ENCODE assay signal across 10 cellular contexts in genomic region chr6:53432318-53433161, GRCh38.
DNase-seq lines count a peak whose midpoint lies in the region; ATAC-seq and TF ChIP-seq lines count a peak whose summit lies in the region.
"Had no signal": no experiment of that assay in that cellular context is flagged by ENCODE, and none has a peak within 500 bp of the region (broad histone marks: within the 10 kb centered on the region; RNA-seq: fewer than 3 reads in every experiment).

No MANE protein-coding gene starts in this region.

- peaks cover 20% of the 10 kb centered on the region for H3F3A ChIP-seq in GM23248 (ENCODE audit: insufficient read depth)

- WGBS in GM23248 (ENCODE audit: low coverage in 1 of 2, low lambda C conversion rate in 2 of 2, missing lambda C conversion rate in 2 of 2), 2 experiments = 54 to 57% methylated on average over 8 of the region's 8 CpGs
- WGBS in mammary epithelial cell (ENCODE audit: low coverage, missing lambda C conversion rate) = 78% methylated on average over 7 of the region's 8 CpGs

- H3K9ac ChIP-seq in GM23248 (peak overlapping the region; percentile 59; the same call in 1 of the 2 replicates), mammary epithelial cell (ENCODE audit: insufficient read depth, low read length) (no peak overlapping the region)

- no peak overlapping the region for H3K27ac Mint-ChIP-seq in natural killer cell treated with Interleukin-12 subunit alpha and Interleukin-12 subunit beta and Interleukin-15 and Interleukin-18, amount 100 ng/mL, for 72 hours
- H3K27ac Mint-ChIP-seq: activated CD4-positive, alpha-beta T cell treated with anti-CD3 and anti-CD28 coated beads, Interleukin-2, amount 10 ng/mL, durations not matched to agents 7 days and 5 days had no signal

- no peaks in the 10 kb centered on the region for H3K9me2 ChIP-seq in GM23248 (ENCODE audit: insufficient read depth)

- peak overlapping the region; percentile 84 for H3K27ac ChIP-seq in GM23248
- H3K27ac ChIP-seq in mammary epithelial cell (ENCODE audit: insufficient read depth, low read depth, low read length) = no peak overlapping the region
- H3K27ac ChIP-seq in osteoblast (ENCODE audit: low read depth, low read length) = peak overlapping the region; percentile 83

- peaks cover 19% of the 10 kb centered on the region for H3K4me1 ChIP-seq in GM23248 (ENCODE audit: insufficient read depth)
- H3K4me1 ChIP-seq in mammary epithelial cell (ENCODE audit: insufficient read depth, low read length) = no peaks in the 10 kb centered on the region
- peaks cover 22% of the 10 kb centered on the region for H3K4me1 ChIP-seq in osteoblast (ENCODE audit: insufficient read depth, low read length)

- no peaks in the 10 kb centered on the region for H3K27me3 Mint-ChIP-seq in natural killer cell treated with Interleukin-12 subunit alpha and Interleukin-12 subunit beta and Interleukin-15 and Interleukin-18, amount 100 ng/mL, for 72 hours

- H3K79me2 ChIP-seq in GM23248 (ENCODE audit: insufficient read depth) (no peaks in the 10 kb centered on the region), mammary epithelial cell (ENCODE audit: insufficient read depth, low read length) (no peaks in the 10 kb centered on the region), osteoblast (ENCODE audit: insufficient read depth, low read length) (no peaks in the 10 kb centered on the region)

- in situ Hi-C loops in GM23248 (cut with MboI) (loop anchor here (25.0 kb wide), 1 partner anchor 245 kb away; no protein-coding TSS in a partner anchor), mammary epithelial cell (cut with MboI; ENCODE audit: low sequenced_read_pairs in 2 of 2) (loop anchor here in 1 of 2 donors (25.0 kb wide), 1 partner anchor 245 kb away; no protein-coding TSS in a partner anchor)

- intact Hi-C loops in mammary epithelial cell (cut with micrococcal nuclease) = no loop called here

- no peak overlapping the region for H3K4me2 ChIP-seq in GM23248 (ENCODE audit: unreplicated experiment)
- no peak overlapping the region for H3K4me2 ChIP-seq in mammary epithelial cell (ENCODE audit: insufficient read depth, low read depth, low read length)
- H3K4me2 ChIP-seq in osteoblast (ENCODE audit: insufficient read depth, low read length) = peak overlapping the region; percentile 56

- H3K27me3 ChIP-seq in GM23248 (replicated peaks; ENCODE audit: insufficient read depth) (no peaks in the 10 kb centered on the region), mammary epithelial cell (ENCODE audit: insufficient read depth, low read length) (peaks cover 3% of the 10 kb centered on the region), osteoblast (ENCODE audit: insufficient read depth, low read length) (no peaks in the 10 kb centered on the region)

- no TSS peak for BruUV-seq in mammary epithelial cell (replicated peaks; lab: Mats Ljungman, UMichigan)

- H3K4me3 Mint-ChIP-seq in natural killer cell treated with Interleukin-12 subunit alpha and Interleukin-12 subunit beta and Interleukin-15 and Interleukin-18, amount 100 ng/mL, for 72 hours = no peak overlapping the region
- H3K4me3 Mint-ChIP-seq: activated CD4-positive, alpha-beta T cell treated with anti-CD3 and anti-CD28 coated beads, Interleukin-2, amount 10 ng/mL, durations not matched to agents 7 days and 5 days had no signal

- H4K20me1 ChIP-seq in GM23248 (ENCODE audit: insufficient read depth) = no peaks in the 10 kb centered on the region
- H4K20me1 ChIP-seq in mammary epithelial cell (ENCODE audit: insufficient read depth, low read length) = no peaks in the 10 kb centered on the region
- H4K20me1 ChIP-seq in osteoblast (ENCODE audit: insufficient read depth, low read length) = no peaks in the 10 kb centered on the region

- H3K36me3 Mint-ChIP-seq in natural killer cell treated with Interleukin-12 subunit alpha and Interleukin-12 subunit beta and Interleukin-15 and Interleukin-18, amount 100 ng/mL, for 72 hours = no peaks in the 10 kb centered on the region

- H3K36me3 ChIP-seq in GM23248 (ENCODE audit: low read depth) (no peaks in the 10 kb centered on the region), mammary epithelial cell (ENCODE audit: insufficient read depth, low read length) (no peaks in the 10 kb centered on the region), osteoblast (ENCODE audit: insufficient read depth, low read length) (no peaks in the 10 kb centered on the region)

- H3K9me3 Mint-ChIP-seq in natural killer cell treated with Interleukin-12 subunit alpha and Interleukin-12 subunit beta and Interleukin-15 and Interleukin-18, amount 100 ng/mL, for 72 hours = no peaks in the 10 kb centered on the region
- H3K9me3 Mint-ChIP-seq: activated CD4-positive, alpha-beta T cell treated with anti-CD3 and anti-CD28 coated beads, Interleukin-2, amount 10 ng/mL, durations not matched to agents 7 days and 5 days had no signal

- peaks cover 10 to 21% of the 10 kb centered on the region in 2 donors for H3K4me1 Mint-ChIP-seq in natural killer cell treated with Interleukin-12 subunit alpha and Interleukin-12 subunit beta and Interleukin-15 and Interleukin-18, amount 100 ng/mL, for 72 hours (ENCODE audit: low read depth in 2 of 2)

- no peak for TF ChIP-seq CTCF in mammary epithelial cell (conservative IDR thresholded peaks at IDR 0.05 in 1 of 2, IDR thresholded peaks at IDR 0.05 in 1 of 2; ENCODE audit: extremely low read depth in 1 of 2, insufficient read depth in 1 of 2, low read depth in 1 of 2, low read length in 2 of 2)
- TF ChIP-seq CTCF in osteoblast (IDR thresholded peaks at IDR 0.05; ENCODE audit: extremely low read depth, low read depth, low read length) = no peak

- H3K9me3 ChIP-seq in GM23248 (ENCODE audit: low read depth) (no peaks in the 10 kb centered on the region), mammary epithelial cell (replicated peaks; ENCODE audit: insufficient read depth, low read length) (no peaks in the 10 kb centered on the region), osteoblast (ENCODE audit: low read depth, low read length) (no peaks in the 10 kb centered on the region)

- dilution Hi-C loops in mammary epithelial cell (cut with HindIII; ENCODE audit: low sequenced_read_pairs) = no loop called here

- ATAC-seq in GM19395 (IDR thresholded peaks at IDR 0.05; ENCODE audit: unreplicated experiment) = no peak
- ATAC-seq in natural killer cell treated with Interleukin-12 subunit alpha and Interleukin-12 subunit beta and Interleukin-15 and Interleukin-18, amount 100 ng/mL, for 72 hours = no peak
- no peak for ATAC-seq in GM19463 (IDR thresholded peaks at IDR 0.05; ENCODE audit: unreplicated experiment)

- no peak overlapping the region for H2AFZ ChIP-seq in GM23248
- H2AFZ ChIP-seq in mammary epithelial cell (ENCODE audit: low read depth, low read length) = no peak overlapping the region
- H2AFZ ChIP-seq in osteoblast (ENCODE audit: low read length) = peak overlapping the region; percentile 36

- CTCF ChIA-PET in mammary epithelial cell (lab: Charles Lee; ENCODE audit: low non-redundant PET) = interaction anchor here (0.6 to 0.7 kb wide), 2 partner anchors 141 to 296 kb away, joined by 4 read pairs; no protein-coding TSS in a partner anchor

- H3K4me3 ChIP-seq in GM23248 (no peak overlapping the region), mammary epithelial cell (replicated peaks in 1 of 3; ENCODE audit: insufficient read depth in 1 of 3, low read depth in 2 of 3, low read length in 3 of 3) (no peak overlapping the region), osteoblast (ENCODE audit: insufficient read depth, low read length) (no peak overlapping the region)

- DNase-seq in GM23248 (peak; percentile 83), NCI-H69 (lab: John Stamatoyannopoulos, UW) (peak; percentile 92), mammary epithelial cell (peak; percentile 65), osteoblast (ENCODE audit: insufficient read length, low spot score, missing footprints) (peak; percentile 37), epidermal melanocyte (ENCODE audit: insufficient read length, low spot score) (no peak)
- DNase-seq in natural killer cell treated with Interleukin-12 subunit alpha and Interleukin-12 subunit beta and Interleukin-15 and Interleukin-18, amount 100 ng/mL, for 72 hours (ENCODE audit: low spot score) = no peak
- DNase-seq: activated CD4-positive, alpha-beta T cell treated with anti-CD3 and anti-CD28 coated beads, Interleukin-2, amount 10 ng/mL, durations not matched to agents 7 days and 5 days; NCI-H1105 treated with DMSO at 0.1 percent for 48 hours had no signal

Comparison
In these comparisons a context has a peak if more than half of its experiments do, and no peak if none do; other contexts are left out.
1. DNase-seq: peak in GM23248 (single experiment), NCI-H69 (single experiment), mammary epithelial cell (single experiment) and osteoblast (single experiment); none in epidermal melanocyte (single experiment) and natural killer cell treated with Interleukin-12 subunit alpha and Interleukin-12 subunit beta and Interleukin-15 and Interleukin-18, amount 100 ng/mL, for 72 hours (single experiment).